Comparison of ENCODE assay signal across 15 cellular contexts in genomic region chr1:205616563-205617293, GRCh38. TPM values are rescaled to one million over a fixed set of nuclear protein-coding genes. Genes with fewer than 3 reads are reported as not detected.
A peak's percentile ranks its signal among the peaks of the same experiment; 100 is the strongest.
DNase-seq lines count a peak whose midpoint lies in the region; ATAC-seq, FAIRE-seq and TF ChIP-seq lines count a peak whose summit lies in the region.
"Had no signal": no experiment of that assay in that cellular context is flagged by ENCODE, and none has a peak within 500 bp of the region (broad histone marks: within the 10 kb centered on the region; RNA-seq: fewer than 3 reads in every experiment).

No MANE protein-coding gene starts in this region.

- TF ChIP-seq EP300 in HepG2 (IDR thresholded peaks at IDR 0.05; ENCODE audit: low read depth in 2 of 2, low read length in 2 of 2) (0 out of 4 replicates have a peak, but pooled peaks of 1 of the 2 experiments have one; percentile 33), HepG2 (CRISPR knock-in tag; IDR thresholded peaks at IDR 0.05; ENCODE audit: borderline replicate concordance) (no peak)

- TF ChIP-seq POLR2A in HepG2 (IDR thresholded peaks at IDR 0.05; ENCODE audit: insufficient read depth in 1 of 2, low read depth in 2 of 2, low read length in 2 of 2) = no peak
- no peak for TF ChIP-seq POLR2A in spleen (IDR thresholded peaks at IDR 0.05)

- H3K36me3 ChIP-seq in HepG2 (replicated peaks in 1 of 2; ENCODE audit: control insufficient read depth in 1 of 2, insufficient read depth in 2 of 2, low read length in 2 of 2) (peaks cover 16 to 56% of the 10 kb centered on the region in 2 experiments), spleen (peaks cover 3 to 100% (median 78%) of the 10 kb centered on the region in 6 donors)

- intact Hi-C loops in HepG2 (cut with micrococcal nuclease; ENCODE audit: unreplicated experiment) = no loop called here
- intact Hi-C loops in spleen (cut with DNase I; ENCODE audit: low total_unique reads) = no loop called here

- H3K4me1 ChIP-seq in HepG2 (ENCODE audit: insufficient read depth, low read length) = peaks cover 41% of the 10 kb centered on the region
- H3K4me1 ChIP-seq in spleen = peaks cover 0 to 42% (median under 1%) of the 10 kb centered on the region in 6 donors

- ATAC-seq in GM18502 (IDR thresholded peaks at IDR 0.05; ENCODE audit: poor library complexity, unreplicated experiment) (peak; percentile 58), GM19467 (IDR thresholded peaks at IDR 0.05; ENCODE audit: unreplicated experiment) (peak; percentile 64), HG03354 (IDR thresholded peaks at IDR 0.05; ENCODE audit: poor library complexity, severe bottlenecking, unreplicated experiment) (peak; percentile 72), HepG2 (peak; percentile 63)

- no peak for FAIRE-seq in HepG2 (lab: Jason Lieb, UNC)

- peaks cover 2% of the 10 kb centered on the region for H3K79me2 ChIP-seq in HepG2 (ENCODE audit: insufficient read depth, low read length)

- TF ChIP-seq CTCF in HepG2 (CRISPR knock-in tag; IDR thresholded peaks at IDR 0.05) (no peak), spleen (IDR thresholded peaks at IDR 0.05 in 8 of 11, conservative IDR thresholded peaks at IDR 0.05 in 3 of 11) (no peak)

- no peak for TF ChIP-seq RAD21 in HepG2 (CRISPR knock-in tag; IDR thresholded peaks at IDR 0.05)

- H3K9ac ChIP-seq in HepG2 (ENCODE audit: insufficient read depth, low read depth, low read length) = no peak overlapping the region
- H3K9ac ChIP-seq: KMS-11 had no signal

- no peaks in the 10 kb centered on the region for H3K27me3 ChIP-seq in HepG2 (ENCODE audit: control insufficient read depth in 1 of 2, insufficient read depth in 2 of 2, low read length in 2 of 2)
- no peaks in the 10 kb centered on the region for H3K27me3 ChIP-seq in spleen (replicated peaks in 1 of 7)

- no peaks in the 10 kb centered on the region for H4K20me1 ChIP-seq in HepG2 (ENCODE audit: insufficient read depth, low read length)

- no TSS peak for BruUV-seq in HepG2 (replicated peaks; lab: Mats Ljungman, UMichigan)

- in situ Hi-C loops in HepG2 (cut with HindIII; ENCODE audit: extremely low pct_ligation_motif_present, low pct_unique_long_range_greater_than_20kb) = no loop called here

- H3K27ac ChIP-seq in HepG2 (ENCODE audit: extremely low read length, insufficient read depth, low read length) (peak overlapping the region; percentile 64), spleen (no peak overlapping the region), substantia nigra (ENCODE audit: low read depth, low read length, poor library complexity, severe bottlenecking) (no peak overlapping the region)
- H3K27ac ChIP-seq: KMS-11, thoracic aorta had no signal

- POLR2A ChIA-PET in HepG2 (lab: Yijun Ruan, JAX) = no interaction called here

- peak overlapping the region; percentile 24; the same call in 1 of the 2 replicates for H3K4me2 ChIP-seq in HepG2 (ENCODE audit: low read depth, low read length)
- H3K4me2 ChIP-seq: KMS-11 had no signal

- DNase-seq in HepG2 (ENCODE audit: low spot score) = peak; percentile 59
- no peak for DNase-seq in NCI-H2171 treated with DMSO at 0.1 percent for 48 hours (lab: John Stamatoyannopoulos, UW)
- DNase-seq in spleen = no peak
- DNase-seq in stimulated activated CD4-positive, alpha-beta T cell treated with anti-CD3 and anti-CD28 coated beads, Interleukin-12 subunit alpha, Interleukin-12 subunit beta, amount 100 ng/mL, for 4 hours = no peak
- DNase-seq in substantia nigra (lab: John Stamatoyannopoulos, UW) = no peak
- DNase-seq: activated CD4-positive, alpha-beta T cell treated with anti-CD3 and anti-CD28 coated beads for 48 hours; CD4-positive, CD25-positive, alpha-beta regulatory T cell; NCI-H2081 treated with DMSO at 0.1 percent for 48 hours; retina; SW 1271 had no signal

- 88% methylated on average over 1 of the region's 1 CpG for WGBS in HepG2 (ENCODE audit: low lambda C conversion rate)
- WGBS in spleen, 5 donors = 81 to 96% (median 86%) methylated on average over 1 of the region's 1 CpG

- H3K9me3 ChIP-seq in HepG2 (ENCODE audit: low read length) (no peaks in the 10 kb centered on the region), spleen (no peaks in the 10 kb centered on the region)
- H3K9me3 ChIP-seq: thoracic aorta had no signal

- H2AFZ ChIP-seq in HepG2 (ENCODE audit: low read length) = no peak overlapping the region

- CTCF ChIA-PET in HepG2 (lab: Yijun Ruan, JAX; ENCODE audit: low intra/inter-chr PET ratio, low total read pairs) = no interaction called here

- H3K4me3 ChIP-seq in HepG2 (replicated peaks in 1 of 3; ENCODE audit: insufficient read depth in 1 of 3, low read depth in 2 of 3, low read length in 3 of 3) = no peak overlapping the region
- H3K4me3 ChIP-seq in spleen = no peak overlapping the region
- H3K4me3 ChIP-seq: thoracic aorta had no signal

TF ChIP-seq in HepG2, 621 proteins besides CTCF, POLR2A, EP300 and RAD21 (continues in another document):
- TF ChIP-seq GATAD2A (CRISPR knock-in tag; IDR thresholded peaks at IDR 0.05) (peak; percentile 33; the same call in 1 of the 2 replicates), SOX13 (IDR thresholded peaks at IDR 0.05) (no peak), SOX13 (CRISPR knock-in tag; conservative IDR thresholded peaks at IDR 0.05 in 1 of 2, IDR thresholded peaks at IDR 0.05 in 1 of 2) (peak in 1 of 2 experiments; percentile 94; a peak in 2 of 4 replicates), PTBP1 (IDR thresholded peaks at IDR 0.05; ENCODE audit: low read depth, low read length, poor library complexity, severe bottlenecking) (no peak), CREM (IDR thresholded peaks at IDR 0.05) (peak; percentile 43; the same call in 1 of the 2 replicates), CREM (CRISPR knock-in tag; IDR thresholded peaks at IDR 0.05) (no peak), ZNF562 (CRISPR knock-in tag; IDR thresholded peaks at IDR 0.05; ENCODE audit: borderline replicate concordance) (no peak), MLXIP (CRISPR knock-in tag; IDR thresholded peaks at IDR 0.05; ENCODE audit: borderline replicate concordance) (no peak), MYNN (CRISPR knock-in tag; IDR thresholded peaks at IDR 0.05; ENCODE audit: low read depth) (no peak), BCL6 (CRISPR knock-in tag; IDR thresholded peaks at IDR 0.05) (peak; percentile 39; the same call in 1 of the 2 replicates), CREB1 (IDR thresholded peaks at IDR 0.05) (no peak), CREB1 (CRISPR knock-in tag; IDR thresholded peaks at IDR 0.05) (peak; percentile 43; the same call in 1 of the 2 replicates), ZNF101 (CRISPR knock-in tag; IDR thresholded peaks at IDR 0.05; ENCODE audit: borderline replicate concordance, low read depth) (no peak), ZNF672 (CRISPR knock-in tag; IDR thresholded peaks at IDR 0.05) (no peak), NR2F6 (IDR thresholded peaks at IDR 0.05) (no peak), NR2F6 (CRISPR knock-in tag; IDR thresholded peaks at IDR 0.05) (no peak), ZNF256 (CRISPR knock-in tag; conservative IDR thresholded peaks at IDR 0.05) (no peak), SOX5 (CRISPR knock-in tag; IDR thresholded peaks at IDR 0.05; ENCODE audit: borderline replicate concordance) (peak; percentile 93), CHCHD3 (CRISPR knock-in tag; IDR thresholded peaks at IDR 0.05) (no peak)

RNA-seq across cellular contexts. Expression of gene ELK4, which starts 15.1 kb away (rescaled TPM):
- 13.1 and 15.0 TPM in 2 replicates for total RNA-seq in HepG2 (2016; rRNA removed; fragmentation: Illumina TruSeq; extraction: Trizol)
- 17.4 and 18.2 TPM in 2 replicates for total RNA-seq in HepG2 (2016; cell fraction: cytosol; rRNA removed; fragmentation: Illumina TruSeq; extraction: Trizol; ENCODE audit: low read depth)
- 12.5 and 14.4 TPM in 2 replicates for total RNA-seq in HepG2 (2016; cell fraction: insoluble cytoplasmic fraction; rRNA removed; fragmentation: Illumina TruSeq; extraction: Trizol)
- total RNA-seq in HepG2 (2016; cell fraction: membrane; rRNA removed; fragmentation: Illumina TruSeq; extraction: Trizol) = 27.6 and 35.3 TPM in 2 replicates
- 14.7 and 15.8 TPM in 2 replicates for total RNA-seq in HepG2 (2016; cell fraction: nucleus; rRNA removed; fragmentation: Illumina TruSeq; extraction: Trizol)
- polyA plus RNA-seq in HepG2 (2011; rRNA removed) = 6.8 and 8.3 TPM in 2 replicates
- 2.3 and 3.5 TPM in 2 replicates for polyA plus RNA-seq in HepG2 (2011; cell fraction: cytosol; rRNA removed)
- polyA plus RNA-seq in HepG2 (2011; cell fraction: nucleus; rRNA removed) = 11.0 and 12.1 TPM in 2 replicates
- polyA plus RNA-seq in HepG2 (2012) = 9.9 and 11.2 TPM in 2 replicates
- polyA plus RNA-seq in HepG2 (2016; cell fraction: cytosol; fragmentation: Illumina TruSeq; extraction: Trizol; ENCODE audit: low read depth) = 9.0 and 9.8 TPM in 2 replicates
- polyA plus RNA-seq in HepG2 (2016; cell fraction: insoluble cytoplasmic fraction; fragmentation: Illumina TruSeq; extraction: Trizol; ENCODE audit: low read depth) = 12.2 TPM in 2 replicates
- polyA plus RNA-seq in HepG2 (2016; cell fraction: membrane; fragmentation: Illumina TruSeq; extraction: Trizol; ENCODE audit: low read depth) = 15.0 TPM in 2 replicates
- 20.1 and 20.3 TPM in 2 replicates for polyA plus RNA-seq in HepG2 (2016; cell fraction: nucleus; fragmentation: Illumina TruSeq; extraction: Trizol; ENCODE audit: insufficient read depth, low read depth)
- 12.0 and 30.8 TPM in 2 replicates for polyA minus RNA-seq in HepG2 (2011; rRNA and poly(A)+ RNA removed; ENCODE audit: low replicate concordance)
- polyA minus RNA-seq in HepG2 (2011; cell fraction: cytosol; rRNA and poly(A)+ RNA removed) = 11.9 and 12.8 TPM in 2 replicates
- 21.0 and 22.3 TPM in 2 replicates for polyA minus RNA-seq in HepG2 (2011; cell fraction: nucleus; rRNA and poly(A)+ RNA removed)
- 100 to 1,000 TPM in 4 of 7 donors, 10 to 100 TPM in 3; 50.9 to 109 (median 102) TPM for total RNA-seq in spleen
- polyA plus RNA-seq in spleen = 10 to 100 TPM in 1 of 3 donors, 1 to 10 TPM in 2; 8.5 to 12.5 (median 9.8) TPM
